In the genomic region with DNA sequence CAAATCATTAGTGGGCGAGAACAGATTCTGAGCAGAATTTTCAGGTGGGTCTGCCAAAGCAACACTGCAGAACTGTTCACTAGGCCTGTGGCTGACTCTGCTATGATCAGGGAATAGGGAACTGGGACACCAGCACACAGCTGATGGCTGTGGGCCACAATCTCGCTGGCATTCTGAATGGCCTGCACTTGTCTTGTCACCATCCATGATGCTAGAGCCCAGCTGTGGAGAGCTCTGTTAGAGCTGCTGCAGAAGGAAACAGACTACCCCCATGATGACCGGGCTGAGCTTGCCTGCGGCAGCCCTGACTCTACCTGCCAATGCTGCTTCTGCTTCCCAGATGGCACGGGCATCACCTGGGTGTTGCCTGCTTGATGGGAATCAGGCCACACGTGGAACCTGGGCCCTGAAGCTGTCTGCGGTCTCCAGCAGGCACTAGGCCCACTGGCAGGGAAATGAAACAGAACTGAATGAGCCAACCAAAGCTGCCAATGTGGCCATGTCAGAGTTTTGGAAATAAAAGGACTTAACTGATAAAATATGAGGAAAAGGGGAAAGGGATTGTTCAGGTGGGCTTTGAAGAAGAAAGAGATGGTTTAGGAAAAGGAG, we compare ENCODE assay signal across 1 cellular context.
TF ChIP-seq lines count a peak whose summit lies in the region.

No MANE protein-coding gene starts in this region.

TF ChIP-seq in HepG2, 621 proteins besides CTCF, POLR2A, EP300 and RAD21 (continued from another document):
- TF ChIP-seq, protein P1, sequence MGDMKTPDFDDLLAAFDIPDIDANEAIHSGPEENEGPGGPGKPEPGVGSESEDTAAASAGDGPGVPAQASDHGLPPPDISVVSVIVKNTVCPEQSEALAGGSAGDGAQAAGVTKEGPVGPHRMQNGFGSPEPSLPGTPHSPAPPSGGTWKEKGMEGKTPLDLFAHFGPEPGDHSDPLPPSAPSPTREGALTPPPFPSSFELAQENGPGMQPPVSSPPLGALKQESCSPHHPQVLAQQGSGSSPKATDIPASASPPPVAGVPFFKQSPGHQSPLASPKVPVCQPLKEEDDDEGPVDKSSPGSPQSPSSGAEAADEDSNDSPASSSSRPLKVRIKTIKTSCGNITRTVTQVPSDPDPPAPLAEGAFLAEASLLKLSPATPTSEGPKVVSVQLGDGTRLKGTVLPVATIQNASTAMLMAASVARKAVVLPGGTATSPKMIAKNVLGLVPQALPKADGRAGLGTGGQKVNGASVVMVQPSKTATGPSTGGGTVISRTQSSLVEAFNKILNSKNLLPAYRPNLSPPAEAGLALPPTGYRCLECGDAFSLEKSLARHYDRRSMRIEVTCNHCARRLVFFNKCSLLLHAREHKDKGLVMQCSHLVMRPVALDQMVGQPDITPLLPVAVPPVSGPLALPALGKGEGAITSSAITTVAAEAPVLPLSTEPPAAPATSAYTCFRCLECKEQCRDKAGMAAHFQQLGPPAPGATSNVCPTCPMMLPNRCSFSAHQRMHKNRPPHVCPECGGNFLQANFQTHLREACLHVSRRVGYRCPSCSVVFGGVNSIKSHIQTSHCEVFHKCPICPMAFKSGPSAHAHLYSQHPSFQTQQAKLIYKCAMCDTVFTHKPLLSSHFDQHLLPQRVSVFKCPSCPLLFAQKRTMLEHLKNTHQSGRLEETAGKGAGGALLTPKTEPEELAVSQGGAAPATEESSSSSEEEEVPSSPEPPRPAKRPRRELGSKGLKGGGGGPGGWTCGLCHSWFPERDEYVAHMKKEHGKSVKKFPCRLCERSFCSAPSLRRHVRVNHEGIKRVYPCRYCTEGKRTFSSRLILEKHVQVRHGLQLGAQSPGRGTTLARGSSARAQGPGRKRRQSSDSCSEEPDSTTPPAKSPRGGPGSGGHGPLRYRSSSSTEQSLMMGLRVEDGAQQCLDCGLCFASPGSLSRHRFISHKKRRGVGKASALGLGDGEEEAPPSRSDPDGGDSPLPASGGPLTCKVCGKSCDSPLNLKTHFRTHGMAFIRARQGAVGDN (CRISPR knock-in tag; IDR thresholded peaks at IDR 0.05): 0 out of 2 replicates have a peak, but pooled peaks have one; percentile 10
- TF ChIP-seq ZNF768 (CRISPR knock-in tag; IDR thresholded peaks at IDR 0.05): peak; percentile 12; the same call in 1 of the 2 replicates
